ENCODE assay signal across 8 cellular contexts in genomic region chr6:136226027-136226673, GRCh38. TPM values are rescaled to one million over a fixed set of nuclear protein-coding genes. Genes with fewer than 3 reads are reported as not detected.
DNase-seq lines count a peak whose midpoint lies in the region; ATAC-seq and TF ChIP-seq lines count a peak whose summit lies in the region.

No MANE protein-coding gene starts in this region.

- H3K27ac Mint-ChIP-seq in activated naive CD4-positive, alpha-beta T cell treated with anti-CD3 and anti-CD28 coated beads, Interleukin-2, amount 10 ng/mL, durations not matched to agents 7 days and 5 days, result no peak overlapping the region

- TF ChIP-seq CTCF in GM20000 (IDR thresholded peaks at IDR 0.05; ENCODE audit: extremely low read depth, missing control alignments), result peak; percentile 90

- H3K36me3 Mint-ChIP-seq in activated naive CD4-positive, alpha-beta T cell treated with anti-CD3 and anti-CD28 coated beads, Interleukin-2, amount 10 ng/mL, durations not matched to agents 7 days and 5 days, result peaks cover 16% of the 10 kb centered on the region

- DNase-seq in Caki2 (ENCODE audit: low read depth), result peak; percentile 56
- DNase-seq in GM20000 (ENCODE audit: low spot score), result peak; percentile 58
- peak; percentile 76 for DNase-seq in SIG-M5 treated with dmso at 0.1 percent for 504 hours (lab: John Stamatoyannopoulos, UW; ENCODE audit: unreplicated experiment)
- peak; percentile 64 for DNase-seq in activated naive CD4-positive, alpha-beta T cell treated with anti-CD3 and anti-CD28 coated beads, Interleukin-2, amount 10 ng/mL, durations not matched to agents 7 days and 5 days
- peak; percentile 44 for DNase-seq in globus pallidus (ENCODE audit: low spot score)
- peak in 8 of 10 donors; percentile 11 to 85 (median 51) for DNase-seq in posterior cingulate gyrus

- CTCF ChIA-PET in activated naive CD4-positive, alpha-beta T cell treated with anti-CD3 and anti-CD28 coated beads, Interleukin-2, amount 10 ng/mL, durations not matched to agents 7 days and 5 days (lab: Charles Lee), result interaction anchor here (0.6 to 2.7 kb wide), 42 partner anchors 8 to 801 kb away, joined by 3 to 40 read pairs (median 4); partner anchors contain the start of gene MTFR2

- peak; percentile 100 for TF ChIP-seq RAD21 in Ishikawa (IDR thresholded peaks at IDR 0.05; ENCODE audit: low read depth)

- ATAC-seq in HG03097 (IDR thresholded peaks at IDR 0.05; ENCODE audit: low FRiP score, unreplicated experiment), result no peak

- H3K4me1 Mint-ChIP-seq in activated naive CD4-positive, alpha-beta T cell treated with anti-CD3 and anti-CD28 coated beads, Interleukin-2, amount 10 ng/mL, durations not matched to agents 7 days and 5 days, result no peaks in the 10 kb centered on the region

- in situ Hi-C loops in Caki2 (cut with HindIII; ENCODE audit: low pct_unique_long_range_greater_than_20kb, low sequenced_read_pairs), result no loop called here

- H3K4me3 Mint-ChIP-seq in activated naive CD4-positive, alpha-beta T cell treated with anti-CD3 and anti-CD28 coated beads, Interleukin-2, amount 10 ng/mL, durations not matched to agents 7 days and 5 days, result no peak overlapping the region

- no peak for TF ChIP-seq EP300 in Ishikawa (IDR thresholded peaks at IDR 0.05; ENCODE audit: borderline replicate concordance)

- H3K27me3 Mint-ChIP-seq in activated naive CD4-positive, alpha-beta T cell treated with anti-CD3 and anti-CD28 coated beads, Interleukin-2, amount 10 ng/mL, durations not matched to agents 7 days and 5 days, result no peaks in the 10 kb centered on the region

- intact Hi-C loops in posterior cingulate gyrus (cut with DNase I), result loop anchor here (1.0 to 5.0 kb wide), 3 partner anchors 193 to 774 kb away; no protein-coding TSS in a partner anchor

- H3K9me3 Mint-ChIP-seq in activated naive CD4-positive, alpha-beta T cell treated with anti-CD3 and anti-CD28 coated beads, Interleukin-2, amount 10 ng/mL, durations not matched to agents 7 days and 5 days, result no peaks in the 10 kb centered on the region

TF ChIP-seq in Ishikawa, 13 proteins besides CTCF, POLR2A, EP300 and RAD21:
- TF ChIP-seq TAF1 (IDR thresholded peaks at IDR 0.05; ENCODE audit: low read depth), result no peak
- TF ChIP-seq TEAD4 (IDR thresholded peaks at IDR 0.05), result peak; percentile 32; the same call in 1 of the 2 replicates
- TF ChIP-seq CEBPB (IDR thresholded peaks at IDR 0.05), result peak; percentile 87

RNA-seq across cellular contexts. Expression of gene MTFR2, which starts 24.0 kb away (rescaled TPM):
- total RNA-seq in Caki2 (2014; rRNA removed; shearing (Covaris generic); ENCODE audit: low replicate concordance), result 10.6 and 14.2 TPM in 2 replicates
